In genomic region chr4:28296239-28296638, GRCh38 we compare ENCODE assay signal across 30 cellular contexts.
"Had no signal": no experiment of that assay in that cellular context is flagged by ENCODE, and none has a peak within 500 bp of the region (broad histone marks: within the 10 kb centered on the region; RNA-seq: fewer than 3 reads in every experiment).

No MANE protein-coding gene starts in this region.

- DNase-seq: activated effector memory CD4-positive, alpha-beta T cell treated with anti-CD3 and anti-CD28 coated beads, Interleukin-2, amount 50 U/mL, for 16 hours; activated effector memory CD4-positive, alpha-beta T cell treated with Interleukin-2 at 50 U/mL for 16 hours; activated gamma-delta T cell; activated gamma-delta T cell treated with Interleukin-2 at 50 U/mL for 16 hours; activated naive CD4-positive, alpha-beta T cell; activated naive CD4-positive, alpha-beta T cell treated with anti-CD3 and anti-CD28 coated beads for 36 hours; activated naive CD4-positive, alpha-beta T cell treated with anti-CD3 and anti-CD28 coated beads, Interleukin-2, amount 10 ng/mL, durations not matched to agents 7 days and 5 days; activated naive CD4-positive, alpha-beta T cell treated with anti-CD3 and anti-CD28 coated beads, Interleukin-2, amount 50 U/mL, for 16 hours; activated naive CD4-positive, alpha-beta T cell treated with Interleukin-2 at 50 U/mL for 16 hours; activated naive CD8-positive, alpha-beta T cell treated with anti-CD3 and anti-CD28 coated beads for 36 hours; activated naive CD8-positive, alpha-beta T cell treated with anti-CD3 and anti-CD28 coated beads, Interleukin-2, amount 10 ng/mL, durations not matched to agents 7 days and 5 days; activated naive CD8-positive, alpha-beta T cell treated with anti-CD3 and anti-CD28 coated beads, Interleukin-2, amount 50 U/mL, for 24 hours; activated T-cell treated with anti-CD3 and anti-CD28 coated beads, Interleukin-2, amount 50 U/mL, for 24 hours; activated T-cell treated with anti-CD3 and anti-CD28 coated beads, Interleukin-2, amount 50 U/mL, for 4 hours; activated T-cell treated with anti-CD3 and anti-CD28 coated beads, Interleukin-2, amount 50 U/mL, for 48 hours; activated T-cell treated with anti-CD3 and anti-CD28 coated beads, Interleukin-2, amount 50 U/mL, for 72 hours; adrenal gland; amniotic stem cell; amygdala; anterior cingulate cortex; aorta; body of pancreas; brain microvascular endothelial cell; central memory CD4-positive, alpha-beta T cell; cerebellar nuclear complex had no signal

- H3K9me3 ChIP-seq: adrenal gland, ascending aorta, body of pancreas had no signal

- H3K27ac ChIP-seq: adrenal gland, ascending aorta, body of pancreas, brain microvascular endothelial cell, breast epithelium, cardiac muscle cell had no signal

- ATAC-seq: activated naive CD4-positive, alpha-beta T cell treated with anti-CD3 and anti-CD28 coated beads, Interleukin-2, amount 50 U/mL, for 72 hours; activated naive CD8-positive, alpha-beta T cell treated with anti-CD3 and anti-CD28 coated beads, Interleukin-2, amount 50 U/mL, for 24 hours; activated T-cell treated with anti-CD3 and anti-CD28 coated beads, Interleukin-2, amount 50 U/mL, for 4 hours; activated T-cell treated with anti-CD3 and anti-CD28 coated beads, Interleukin-2, amount 50 U/mL, for 72 hours; activated T-helper 17 cell treated with anti-CD3 and anti-CD28 coated beads, Interleukin-2, amount 50 U/mL, for 72 hours; body of pancreas had no signal

- H3K36me3 ChIP-seq: adrenal gland, ascending aorta, brain microvascular endothelial cell, breast epithelium, cardiac muscle cell had no signal

- H3K4me1 ChIP-seq: adrenal gland, ascending aorta, body of pancreas, breast epithelium had no signal

- H3K27me3 ChIP-seq: adrenal gland, ascending aorta, body of pancreas, brain microvascular endothelial cell, breast epithelium, cardiac muscle cell had no signal

- H3K4me3 ChIP-seq: adrenal gland, ascending aorta, body of pancreas, breast epithelium, cardiac muscle cell had no signal
